In genomic region chr1:210269981-210270380, GRCh38 we compare ENCODE assay signal across 28 cellular contexts. TPM values are rescaled to one million over a fixed set of nuclear protein-coding genes. Genes with fewer than 3 reads are reported as not detected.
DNase-seq lines count a peak whose midpoint lies in the region; ATAC-seq, FAIRE-seq and TF ChIP-seq lines count a peak whose summit lies in the region.
"Had no signal": no experiment of that assay in that cellular context is flagged by ENCODE, and none has a peak within 500 bp of the region (broad histone marks: within the 10 kb centered on the region; RNA-seq: fewer than 3 reads in every experiment).

No MANE protein-coding gene starts in this region.

- H3K9me3 Mint-ChIP-seq in astrocyte (ENCODE audit: unreplicated experiment) = peaks cover 3% of the 10 kb centered on the region
- H3K9me3 Mint-ChIP-seq: CD8-positive, alpha-beta memory T cell had no signal

- no peak for TF ChIP-seq POLR2A in H1 (IDR thresholded peaks at IDR 0.05; ENCODE audit: control extremely low read depth in 1 of 2, low read depth in 2 of 2, low read length in 2 of 2)

- H3K4me3 ChIP-seq in astrocyte (ENCODE audit: insufficient read depth, low read depth, low read length) (no peak overlapping the region), H1 (ENCODE audit: extremely low read depth in 1 of 4, insufficient read depth in 2 of 4, low read depth in 3 of 4, low read length in 4 of 4) (no peak overlapping the region), parathyroid adenoma (ENCODE audit: low read depth, low read length) (no peak overlapping the region), H7 (ENCODE audit: insufficient read depth, low read depth, low read length) (no peak overlapping the region)
- H3K4me3 ChIP-seq: BLaER1, GM12878 had no signal

- H3K27me3 ChIP-seq in astrocyte (ENCODE audit: insufficient read depth, low read length) (peaks cover 2% of the 10 kb centered on the region), H1 (replicated peaks in 1 of 4; ENCODE audit: control insufficient read depth in 3 of 4, extremely low read depth in 1 of 4, insufficient read depth in 3 of 4, low read length in 3 of 4) (no peaks in the 10 kb centered on the region), parathyroid adenoma (ENCODE audit: control insufficient read depth, insufficient read depth, low read length) (no peaks in the 10 kb centered on the region), H7 (ENCODE audit: control insufficient read depth, insufficient read depth, low read length) (no peaks in the 10 kb centered on the region)
- H3K27me3 ChIP-seq: BE2C, BLaER1 had no signal

- no peak for TF ChIP-seq CTCF in astrocyte (IDR thresholded peaks at IDR 0.05; ENCODE audit: insufficient read depth, low read depth, low read length)
- TF ChIP-seq CTCF in H1 (IDR thresholded peaks at IDR 0.05; ENCODE audit: control extremely low read depth in 1 of 3, insufficient read depth in 1 of 3, low read depth in 1 of 3, low read length in 3 of 3) = no peak
- no peak for TF ChIP-seq CTCF in parathyroid adenoma (IDR thresholded peaks at IDR 0.05)

- H3K79me1 ChIP-seq in H1 (ENCODE audit: low read depth, low read length) = no peaks in the 10 kb centered on the region

- H3K4me1 Mint-ChIP-seq in astrocyte (ENCODE audit: low read depth, unreplicated experiment) = peaks cover 9% of the 10 kb centered on the region
- H3K4me1 Mint-ChIP-seq: CD14-positive monocyte; CD4-positive, alpha-beta memory T cell; CD4-positive, CD25-positive, alpha-beta regulatory T cell; CD8-positive, alpha-beta memory T cell had no signal

- DNase-seq in astrocyte (ENCODE audit: low read depth) = no peak
- no peak for DNase-seq in H1 (ENCODE audit: low read depth in 1 of 2, low spot score in 2 of 2)
- DNase-seq in H7 = no peak
- DNase-seq in NCI-H2196 (lab: John Stamatoyannopoulos, UW; ENCODE audit: unreplicated experiment) = no peak
- no peak for DNase-seq in NCI-H82 (lab: John Stamatoyannopoulos, UW)
- DNase-seq: 8988T; ACHN; BE2C; C1 segment of cervical spinal cord; CD4-positive, alpha-beta memory T cell; CD4-positive, CD25-positive, alpha-beta regulatory T cell; CD8-positive, alpha-beta memory T cell; COR-L47; DMS 273 treated with DMSO at 0.1 percent for 48 hours; DMS153; DMS53; DMS79; DND-41; EL; GDM1 had no signal

- peaks cover 3% of the 10 kb centered on the region for H3K36me3 Mint-ChIP-seq in astrocyte (ENCODE audit: low read depth, unreplicated experiment)
- H3K36me3 Mint-ChIP-seq: CD14-positive monocyte; CD4-positive, alpha-beta memory T cell; CD4-positive, CD25-positive, alpha-beta regulatory T cell; CD8-positive, alpha-beta memory T cell had no signal

- H4K5ac ChIP-seq in H1 (ENCODE audit: insufficient read length, low read depth, low read length) = no peak overlapping the region

- POLR2A ChIA-PET in H1 (lab: Charles Lee; ENCODE audit: partially characterized antibody) = interaction anchor here (0.8 to 3.4 kb wide), 3 partner anchors 10 to 104 kb away, joined by 3 to 17 read pairs (median 11); no protein-coding TSS in a partner anchor

- H3K36me3 ChIP-seq in astrocyte (ENCODE audit: insufficient read depth, low read length) (no peaks in the 10 kb centered on the region), H1 (ENCODE audit: control insufficient read depth in 2 of 4, insufficient read depth in 4 of 4, low read length in 3 of 4) (no peaks in the 10 kb centered on the region), parathyroid adenoma (ENCODE audit: control insufficient read depth, insufficient read depth, low read length) (no peaks in the 10 kb centered on the region), H7 (replicated peaks; ENCODE audit: control insufficient read depth, insufficient read depth, low read length) (no peaks in the 10 kb centered on the region)
- H3K36me3 ChIP-seq: BE2C, BLaER1 had no signal

- H3K27ac ChIP-seq in astrocyte (ENCODE audit: low read depth, low read length) = no peak overlapping the region
- H3K27ac ChIP-seq in H1 (ENCODE audit: low read depth, low read length) = no peak overlapping the region
- H3K27ac ChIP-seq in parathyroid adenoma = peak overlapping the region; percentile 76
- H3K27ac ChIP-seq: BLaER1 had no signal

- H3K4me1 ChIP-seq in astrocyte (ENCODE audit: insufficient read depth, low read length) = peaks cover 12% of the 10 kb centered on the region
- H3K4me1 ChIP-seq in H1 (replicated peaks in 1 of 4; ENCODE audit: control insufficient read depth in 3 of 4, insufficient read depth in 4 of 4, low read length in 3 of 4) = peaks cover 3 to 19% (median 13%) of the 10 kb centered on the region in 4 experiments; a peak in 6 of 7 replicates
- peaks cover 22% of the 10 kb centered on the region for H3K4me1 ChIP-seq in parathyroid adenoma
- H3K4me1 ChIP-seq: BE2C, BLaER1 had no signal

- H3K14ac ChIP-seq in H1 (ENCODE audit: insufficient read length) = no peak overlapping the region

- ATAC-seq in HG02852 (IDR thresholded peaks at IDR 0.05; ENCODE audit: unreplicated experiment) = no peak
- ATAC-seq: GM12878 had no signal

- no peak overlapping the region for H4K8ac ChIP-seq in H1 (ENCODE audit: extremely low read depth, insufficient read depth, low read length)

- H3K9me3 ChIP-seq in astrocyte (ENCODE audit: insufficient read depth, low read depth, low read length) (no peaks in the 10 kb centered on the region), H1 (ENCODE audit: insufficient read depth in 2 of 2, low read depth in 1 of 2, low read length in 1 of 2) (no peaks in the 10 kb centered on the region), parathyroid adenoma (ENCODE audit: control insufficient read depth, low read length) (no peaks in the 10 kb centered on the region)
- H3K9me3 ChIP-seq: BE2C, BLaER1 had no signal

- H4K91ac ChIP-seq in H1 (replicated peaks; ENCODE audit: insufficient read length, low read length) = no peak overlapping the region

- no peak overlapping the region for H2BK5ac ChIP-seq in H1 (ENCODE audit: low read depth, low read length)

- TF ChIP-seq RAD21 in H1 (IDR thresholded peaks at IDR 0.05 in 1 of 2, conservative IDR thresholded peaks at IDR 0.05 in 1 of 2; ENCODE audit: low read depth in 2 of 2, low read length in 2 of 2) = no peak

- H2BK15ac ChIP-seq in H1 (ENCODE audit: low read length) = peak overlapping the region; percentile 81

- no peaks in the 10 kb centered on the region for H3K23me2 ChIP-seq in H1 (ENCODE audit: low read depth, low read length)

- no peak overlapping the region for H3K4ac ChIP-seq in H1 (replicated peaks; ENCODE audit: insufficient read length, low read depth, low read length)

- no peak for FAIRE-seq in astrocyte (lab: Jason Lieb, UNC)
- no peak for FAIRE-seq in H1 (lab: Jason Lieb, UNC)
- FAIRE-seq: A204.1, GM12878, GM12892, GM18507 had no signal

- H4K20me1 ChIP-seq in astrocyte (ENCODE audit: insufficient read depth, low read length) = no peaks in the 10 kb centered on the region
- H4K20me1 ChIP-seq in H1 (replicated peaks in 1 of 2; ENCODE audit: control insufficient read depth in 1 of 2, insufficient read depth in 2 of 2, low read length in 2 of 2) = no peaks in the 10 kb centered on the region
- H4K20me1 ChIP-seq: BLaER1 had no signal

- CTCF ChIA-PET in H1 (lab: Charles Lee; ENCODE audit: partially characterized antibody) = interaction anchor here (0.7 to 8.1 kb wide), 14 partner anchors 10 to 127 kb away, joined by 3 to 74 read pairs (median 6); no protein-coding TSS in a partner anchor

- H3K79me2 ChIP-seq in astrocyte (ENCODE audit: insufficient read depth, low read length) (no peaks in the 10 kb centered on the region), H1 (ENCODE audit: control insufficient read depth in 1 of 2, insufficient read depth in 2 of 2, low read length in 2 of 2) (no peaks in the 10 kb centered on the region), parathyroid adenoma (no peaks in the 10 kb centered on the region)

- peak overlapping the region; percentile 35; the same call in 1 of the 2 replicates for H2BK12ac ChIP-seq in H1 (ENCODE audit: low read depth, low read length)

- no peak overlapping the region for H3K4me3 Mint-ChIP-seq in astrocyte (ENCODE audit: unreplicated experiment)
- H3K4me3 Mint-ChIP-seq: CD14-positive monocyte; CD4-positive, alpha-beta memory T cell; CD4-positive, CD25-positive, alpha-beta regulatory T cell; CD8-positive, alpha-beta memory T cell had no signal

- TF ChIP-seq EP300 in H1 (IDR thresholded peaks at IDR 0.05; ENCODE audit: borderline replicate concordance in 1 of 2, low read depth in 2 of 2, low read length in 2 of 2) = no peak

- H3K9ac ChIP-seq in astrocyte (ENCODE audit: low read length) = no peak overlapping the region
- H3K9ac ChIP-seq in H1 (replicated peaks in 1 of 4; ENCODE audit: extremely low read depth in 1 of 4, low read depth in 3 of 4, low read length in 3 of 4) = no peak overlapping the region
- no peak overlapping the region for H3K9ac ChIP-seq in parathyroid adenoma
- H3K9ac ChIP-seq: BLaER1 had no signal

- H2AK5ac ChIP-seq in H1 (ENCODE audit: low read depth, low read length) = 0 out of 2 replicates have a peak overlapping the region, but pooled peaks have one; percentile 57

- no peak overlapping the region for H3K23ac ChIP-seq in H1 (ENCODE audit: insufficient read length)

- H2AFZ ChIP-seq in astrocyte (ENCODE audit: low read depth, low read length) = no peak overlapping the region
- H2AFZ ChIP-seq in H1 (ENCODE audit: low read length) = 0 out of 2 replicates have a peak overlapping the region, but pooled peaks have one; percentile 31
- H2AFZ ChIP-seq in parathyroid adenoma = peak overlapping the region; percentile 7

- H3K18ac ChIP-seq in H1 (ENCODE audit: extremely low read depth, low read length) = 0 out of 2 replicates have a peak overlapping the region, but pooled peaks have one; percentile 28

- H2BK120ac ChIP-seq in H1 (replicated peaks; ENCODE audit: low read depth, low read length) = no peak overlapping the region

- H3K4me2 ChIP-seq in astrocyte (ENCODE audit: low read length) = peak overlapping the region; percentile 32
- H3K4me2 ChIP-seq in H1 (ENCODE audit: insufficient read depth in 1 of 2, low read depth in 2 of 2, low read length in 2 of 2) = no peak overlapping the region
- H3K4me2 ChIP-seq in parathyroid adenoma (ENCODE audit: low read length) = no peak overlapping the region
- H3K4me2 ChIP-seq: BLaER1 had no signal

- H3K56ac ChIP-seq in H1 (replicated peaks; ENCODE audit: insufficient read length, low read depth, low read length) = no peak overlapping the region

- no peak overlapping the region for H3K27ac Mint-ChIP-seq in astrocyte (ENCODE audit: unreplicated experiment)
- H3K27ac Mint-ChIP-seq: CD14-positive monocyte; CD4-positive, alpha-beta memory T cell; CD4-positive, CD25-positive, alpha-beta regulatory T cell; CD8-positive, alpha-beta memory T cell had no signal

- H2BK20ac ChIP-seq in H1 (ENCODE audit: low read length) = no peak overlapping the region

- H3K27me3 Mint-ChIP-seq in astrocyte (ENCODE audit: low read depth, unreplicated experiment) = no peaks in the 10 kb centered on the region

- WGBS in H1 (ENCODE audit: extremely low coverage in 1 of 2, insufficient coverage in 1 of 2, insufficient read length in 1 of 2, insufficient replicate concordance in 2 of 2, low coverage in 1 of 2, low lambda C conversion rate in 2 of 2, missing lambda C conversion rate in 1 of 2), 2 experiments = 78% methylated on average over 4 of the region's 4 CpGs; no CpG with 5 or more reads in 1 of the 2 experiments

RNA-seq across cellular contexts. Expression of gene SERTAD4, which starts 37.4 kb away (rescaled TPM):
- total RNA-seq in astrocyte = 2.9 and 4.6 TPM in 2 replicates
- total RNA-seq in H1 (2021; fragmentation: NEBNext Ultra II Directional; extraction: Animal tissue kit (Norgen Biotek cat#: 25700)) = 3.2 and 3.3 TPM in 2 replicates
- polyA plus RNA-seq in H1 (2011; rRNA removed) = 0.54 and 0.80 TPM in 2 replicates
- 0.63 TPM for polyA plus RNA-seq in H1 (2011; cell fraction: cytosol; rRNA removed)
- 1.2 TPM for polyA plus RNA-seq in H1 (2011; cell fraction: nucleus; rRNA removed)
- polyA plus RNA-seq in H1 (2012, experiment 1 of 2) = 0.92 to 1.7 TPM (median 1.5 TPM) in 4 replicates
- polyA plus RNA-seq in H1 (2012, experiment 2 of 2) = 0.21 TPM
- polyA plus RNA-seq in H1 (2013, experiment 1 of 2) = 3.9 TPM
- polyA plus RNA-seq in H1 (2013, experiment 2 of 2) = 4.0 TPM
- polyA minus RNA-seq in H1 (2011; rRNA and poly(A)+ RNA removed) = 0.85 and 1.2 TPM in 2 replicates
- polyA minus RNA-seq in H1 (2011; cell fraction: cytosol; rRNA and poly(A)+ RNA removed) = 0.51 TPM
- 2.9 TPM for polyA minus RNA-seq in H1 (2011; cell fraction: nucleus; rRNA and poly(A)+ RNA removed)
- 8.7 and 12.0 TPM in 2 replicates for total RNA-seq in H7 (2014; rRNA removed; shearing (Covaris generic))
- total RNA-seq: CD4-positive, alpha-beta memory T cell; CD4-positive, CD25-positive, alpha-beta regulatory T cell; CD8-positive, alpha-beta memory T cell; GM12878 had no signal
- polyA plus RNA-seq: CD14-positive monocyte; CD4-positive, alpha-beta memory T cell; CD4-positive, CD25-positive, alpha-beta regulatory T cell; CD8-positive, alpha-beta memory T cell; GM12878 had no signal

RNA-seq across cellular contexts. Expression of gene HHAT, which starts 58.7 kb away (rescaled TPM):
- 11.4 and 12.0 TPM in 2 replicates for total RNA-seq in astrocyte
- 0.15 and 0.27 TPM in 2 replicates for total RNA-seq in H1 (2021; fragmentation: NEBNext Ultra II Directional; extraction: Animal tissue kit (Norgen Biotek cat#: 25700))
- 0.51 and 0.74 TPM in 2 replicates for polyA plus RNA-seq in H1 (2011; rRNA removed)
- 0.28 TPM for polyA plus RNA-seq in H1 (2011; cell fraction: cytosol; rRNA removed)
- 0.43 TPM for polyA plus RNA-seq in H1 (2011; cell fraction: nucleus; rRNA removed)
- polyA plus RNA-seq in H1 (2012, experiment 1 of 2) = 0.16 to 0.32 TPM (median 0.17 TPM) in 4 replicates
- 0.17 TPM for polyA plus RNA-seq in H1 (2012, experiment 2 of 2)
- polyA plus RNA-seq in H1 (2013, experiment 1 of 2) = 0.18 TPM
- polyA plus RNA-seq in H1 (2013, experiment 2 of 2) = 0.18 TPM
- polyA minus RNA-seq in H1 (2011; rRNA and poly(A)+ RNA removed) = 0.50 and 1.2 TPM in 2 replicates
- not detected for polyA minus RNA-seq in H1 (2011; cell fraction: cytosol; rRNA and poly(A)+ RNA removed)
- 2.4 TPM for polyA minus RNA-seq in H1 (2011; cell fraction: nucleus; rRNA and poly(A)+ RNA removed)
- 1.0 and 1.4 TPM in 2 replicates for total RNA-seq in H7 (2014; rRNA removed; shearing (Covaris generic))
